ENCODE assay signal across 11 cellular contexts in genomic region chr2:236663267-236663666, GRCh38.
A peak's percentile ranks its signal among the peaks of the same experiment; 100 is the strongest.
DNase-seq lines count a peak whose midpoint lies in the region; ATAC-seq and TF ChIP-seq lines count a peak whose summit lies in the region.
"Had no signal": no experiment of that assay in that cellular context is flagged by ENCODE, and none has a peak within 500 bp of the region (broad histone marks: within the 10 kb centered on the region; RNA-seq: fewer than 3 reads in every experiment).

No MANE protein-coding gene starts in this region.

- TF ChIP-seq CTCF in AG09319 (IDR thresholded peaks at IDR 0.05; ENCODE audit: low read depth, low read length) (no peak), brain (conservative IDR thresholded peaks at IDR 0.05) (no peak), left ventricle myocardium inferior (IDR thresholded peaks at IDR 0.05; ENCODE audit: borderline replicate concordance) (no peak)

- H3K27ac ChIP-seq in left ventricle myocardium inferior (replicated peaks), result peak overlapping the region; percentile 79
- H3K27ac ChIP-seq in effector memory CD4-positive, alpha-beta T cell (ENCODE audit: insufficient read depth, low read length, poor library complexity, severe bottlenecking), result no peak overlapping the region

- H3K27me3 ChIP-seq in left ventricle myocardium inferior (ENCODE audit: low read depth), result no peaks in the 10 kb centered on the region
- H3K27me3 ChIP-seq in effector memory CD4-positive, alpha-beta T cell (replicated peaks; ENCODE audit: control insufficient read depth, insufficient read depth, low read length, poor library complexity, severe bottlenecking), result no peaks in the 10 kb centered on the region

- peak overlapping the region in 1 of 5 experiments; percentile 19 for H3K4me3 Mint-ChIP-seq in brain
- H3K4me3 Mint-ChIP-seq: natural killer cell had no signal

- H3K4me1 Mint-ChIP-seq in brain, result peaks cover 49% of the 10 kb centered on the region
- H3K4me1 Mint-ChIP-seq: natural killer cell had no signal

- ATAC-seq in sciatic nerve (peak; percentile 75), GM18870 (IDR thresholded peaks at IDR 0.05; ENCODE audit: unreplicated experiment) (no peak)
- ATAC-seq: natural killer cell had no signal

- intact Hi-C loops in left ventricle myocardium inferior (cut with micrococcal nuclease) (no loop called here), sciatic nerve (cut with DNase I) (no loop called here)

- peak; percentile 67 for DNase-seq in AG09319 (ENCODE audit: extremely low read depth, low read depth)
- DNase-seq in left ventricle myocardium inferior, result peak; percentile 76
- DNase-seq in sciatic nerve (ENCODE audit: low spot score), result peak; percentile 85
- no peak for DNase-seq in effector memory CD4-positive, alpha-beta T cell
- DNase-seq in NCI-H1436 (lab: John Stamatoyannopoulos, UW), result no peak
- no peak for DNase-seq in RKO (ENCODE audit: low spot score)
- DNase-seq: natural killer cell, NCI-H146, NCI-H526 treated with DMSO at 0.1 percent for 48 hours had no signal

- H3K27me3 Mint-ChIP-seq in brain, result peaks cover 6% of the 10 kb centered on the region

- no peak overlapping the region for H3K4me3 ChIP-seq in left ventricle myocardium inferior
- H3K4me3 ChIP-seq in effector memory CD4-positive, alpha-beta T cell (ENCODE audit: insufficient read depth, low read depth, low read length, poor library complexity, severe bottlenecking), result no peak overlapping the region

- H3K36me3 Mint-ChIP-seq in brain, result no peaks in the 10 kb centered on the region
- H3K36me3 Mint-ChIP-seq: natural killer cell had no signal

- H3K9me3 ChIP-seq in left ventricle myocardium inferior (replicated peaks), result peaks cover 15% of the 10 kb centered on the region
- H3K9me3 ChIP-seq in effector memory CD4-positive, alpha-beta T cell (ENCODE audit: control insufficient read depth, low read length), result no peaks in the 10 kb centered on the region

- no peaks in the 10 kb centered on the region for H3K36me3 ChIP-seq in left ventricle myocardium inferior
- no peaks in the 10 kb centered on the region for H3K36me3 ChIP-seq in effector memory CD4-positive, alpha-beta T cell (ENCODE audit: control insufficient read depth, insufficient read depth, low read length)

- H3K27ac Mint-ChIP-seq in brain, result peak overlapping the region in 3 of 5 experiments; percentile 23 to 83 (median 49)
- H3K27ac Mint-ChIP-seq: natural killer cell had no signal

- peaks cover 11 to 24% (median 14%) of the 10 kb centered on the region in 5 experiments for H3K9me3 Mint-ChIP-seq in brain
- H3K9me3 Mint-ChIP-seq: natural killer cell had no signal

- H3K4me1 ChIP-seq in left ventricle myocardium inferior, result peaks cover 52% of the 10 kb centered on the region
- H3K4me1 ChIP-seq in effector memory CD4-positive, alpha-beta T cell (ENCODE audit: control insufficient read depth, insufficient read depth, low read length, poor library complexity, severe bottlenecking), result no peaks in the 10 kb centered on the region

Comparison
In these comparisons a context has a peak if more than half of its experiments do, and no peak if none do; other contexts are left out.
1. DNase-seq: peak in AG09319 (single experiment), left ventricle myocardium inferior (single experiment) and sciatic nerve (single experiment); none in effector memory CD4-positive, alpha-beta T cell (0 of 3), NCI-H1436 (single experiment) and RKO (single experiment).